8 cellular contexts compared by ENCODE assay signal in genomic region chr10:75398630-75399460, GRCh38. TPM values are rescaled to one million over a fixed set of nuclear protein-coding genes. Genes with fewer than 3 reads are reported as not detected.
DNase-seq lines count a peak whose midpoint lies in the region; ATAC-seq and TF ChIP-seq lines count a peak whose summit lies in the region.

No MANE protein-coding gene starts in this region.

- H3K4me3 ChIP-seq in esophagus muscularis mucosa (peak overlapping the region; percentile 86 to 100 (median 96)), muscle layer of colon (ENCODE audit: low read depth in 1 of 2, low read length in 2 of 2) (peak overlapping the region; percentile 68 to 82), vagina (peak overlapping the region; percentile 88 to 99)

- H3K9me3 ChIP-seq in esophagus muscularis mucosa: no peaks in the 10 kb centered on the region
- no peaks in the 10 kb centered on the region for H3K9me3 ChIP-seq in muscle layer of colon (ENCODE audit: low read length)
- no peaks in the 10 kb centered on the region for H3K9me3 ChIP-seq in vagina

- intact Hi-C loops in Right ventricle myocardium inferior (cut with DNase I): no loop called here
- intact Hi-C loops in cardiac septum (cut with DNase I): loop anchor here (1.0 to 5.0 kb wide), 4 partner anchors 107 to 903 kb away; no protein-coding TSS in a partner anchor
- intact Hi-C loops in esophagus muscularis mucosa (cut with DNase I): loop anchor here (5.0 kb wide), 1 partner anchor 263 kb away; no protein-coding TSS in a partner anchor
- intact Hi-C loops in vagina (cut with DNase I): loop anchor here (5.0 to 10.0 kb wide), 6 partner anchors 104 to 1606 kb away; no protein-coding TSS in a partner anchor

- DNase-seq in Right ventricle myocardium inferior (ENCODE audit: missing footprints): peak; percentile 69
- no peak for DNase-seq in cardiac septum (ENCODE audit: low spot score)
- no peak for DNase-seq in esophagus muscularis mucosa (ENCODE audit: extremely low spot score)
- no peak for DNase-seq in vagina (ENCODE audit: extremely low spot score in 2 of 2)
- DNase-seq in NCI-H345 (lab: John Stamatoyannopoulos, UW): no peak
- DNase-seq in stimulated activated CD4-positive, alpha-beta T cell treated with anti-CD3 and anti-CD28 coated beads, Interleukin-4, amount 100 ng/mL, for 1 hour: no peak
- no peak for DNase-seq in NCI-H510A (lab: John Stamatoyannopoulos, UW)

- H3K27me3 ChIP-seq in esophagus muscularis mucosa (no peaks in the 10 kb centered on the region), muscle layer of colon (ENCODE audit: control insufficient read depth in 1 of 2, insufficient read depth in 2 of 2, low read length in 2 of 2) (no peaks in the 10 kb centered on the region), vagina (no peaks in the 10 kb centered on the region)

- TF ChIP-seq POLR2A in esophagus muscularis mucosa (IDR thresholded peaks at IDR 0.05; ENCODE audit: low read depth) (no peak), vagina (IDR thresholded peaks at IDR 0.05) (no peak)

- H3K4me1 ChIP-seq in esophagus muscularis mucosa (peaks cover 13 to 52% (median 40%) of the 10 kb centered on the region in 4 donors), muscle layer of colon (ENCODE audit: insufficient read depth, low read length) (peaks cover 3% of the 10 kb centered on the region), vagina (peaks cover 29% of the 10 kb centered on the region)

- TF ChIP-seq EP300 in esophagus muscularis mucosa (IDR thresholded peaks at IDR 0.05): no peak

- 45% methylated on average over 59 of the region's 83 CpGs for WGBS in esophagus muscularis mucosa

- H3K9ac ChIP-seq in muscle layer of colon (ENCODE audit: low read length): peak overlapping the region; percentile 53

- TF ChIP-seq CTCF in esophagus muscularis mucosa (IDR thresholded peaks at IDR 0.05) (no peak), vagina (IDR thresholded peaks at IDR 0.05) (no peak)

- H3K27ac ChIP-seq in esophagus muscularis mucosa (replicated peaks in 1 of 4): peak overlapping the region; percentile 99 to 100 (median 100)
- H3K27ac ChIP-seq in muscle layer of colon (ENCODE audit: low read depth, low read length): peak overlapping the region; percentile 84
- H3K27ac ChIP-seq in vagina: peak overlapping the region; percentile 99

- H3K36me3 ChIP-seq in esophagus muscularis mucosa: peaks cover 12 to 18% (median 15%) of the 10 kb centered on the region in 4 donors
- peaks cover 6% of the 10 kb centered on the region for H3K36me3 ChIP-seq in muscle layer of colon (ENCODE audit: insufficient read depth, low read length)
- peaks cover 0 to 12% of the 10 kb centered on the region in 2 donors for H3K36me3 ChIP-seq in vagina

- ATAC-seq in Right ventricle myocardium inferior: no peak

RNA-seq across cellular contexts. Expression of gene ZNF503, which starts 2.7 kb away (rescaled TPM):
- total RNA-seq in Right ventricle myocardium inferior (6.0 TPM), cardiac septum (3.3 TPM), esophagus muscularis mucosa (100 to 1,000 TPM in 1 of 4 donors, 10 to 100 TPM in 3; 21.2 to 101 (median 65.1) TPM), vagina (24.6 TPM)

RNA-seq across cellular contexts. Expression of gene LRMDA, which starts 32.6 kb away (rescaled TPM):
- total RNA-seq in Right ventricle myocardium inferior: 22.3 TPM
- total RNA-seq in cardiac septum: 4.5 TPM
- 10 to 100 TPM; 14.3 to 34.9 (median 26.5) TPM for total RNA-seq in esophagus muscularis mucosa
- 22.6 TPM for total RNA-seq in vagina
